ENCODE assay signal across 9 cellular contexts in genomic region chr16:58500329-58501241, GRCh38. TPM values are rescaled to one million over a fixed set of nuclear protein-coding genes. Genes with fewer than 3 reads are reported as not detected.
A peak's percentile ranks its signal among the peaks of the same experiment; 100 is the strongest.
DNase-seq lines count a peak whose midpoint lies in the region; ATAC-seq and TF ChIP-seq lines count a peak whose summit lies in the region.
"Had no signal": no experiment of that assay in that cellular context is flagged by ENCODE, and none has a peak within 500 bp of the region (broad histone marks: within the 10 kb centered on the region; RNA-seq: fewer than 3 reads in every experiment).

No MANE protein-coding gene starts in this region.

- H3K27ac ChIP-seq in VCaP: peak overlapping the region; percentile 42; the same call in 1 of the 2 replicates
- H3K27ac ChIP-seq: C4-2B had no signal

- H3K4me3 ChIP-seq in fibroblast of villous mesenchyme (ENCODE audit: low read depth, low read length): peak overlapping the region; percentile 48

- no peaks in the 10 kb centered on the region for H3K27me3 Mint-ChIP-seq in progenitor cell of endocrine pancreas

- H3K4me3 Mint-ChIP-seq in progenitor cell of endocrine pancreas (ENCODE audit: low read depth): peak overlapping the region; percentile 84

- H3K27ac Mint-ChIP-seq in progenitor cell of endocrine pancreas: peak overlapping the region; percentile 89

- H3K9me3 Mint-ChIP-seq in progenitor cell of endocrine pancreas (ENCODE audit: low read depth): no peaks in the 10 kb centered on the region

- H3K36me3 Mint-ChIP-seq in progenitor cell of endocrine pancreas (ENCODE audit: insufficient read depth): no peaks in the 10 kb centered on the region

- H3K4me1 Mint-ChIP-seq in progenitor cell of endocrine pancreas (ENCODE audit: low read depth): peaks cover 6% of the 10 kb centered on the region

- DNase-seq in NCI-H1417 (lab: John Stamatoyannopoulos, UW) (peak in 2 of 3 experiments; percentile 77 to 81), NCI-H1417 treated with DMSO at 0.1 percent for 48 hours (lab: John Stamatoyannopoulos, UW) (no peak), fibroblast of villous mesenchyme (ENCODE audit: low read depth) (no peak), progenitor cell of endocrine pancreas (ENCODE audit: low spot score, unreplicated experiment) (no peak), AML-193 (lab: John Stamatoyannopoulos, UW) (no peak)

- TF ChIP-seq CTCF in VCaP (conservative IDR thresholded peaks at IDR 0.05): no peak
- no peak for TF ChIP-seq CTCF in fibroblast of villous mesenchyme (IDR thresholded peaks at IDR 0.05; ENCODE audit: insufficient read depth, low read depth, low read length)
- no peak for TF ChIP-seq CTCF in progenitor cell of endocrine pancreas (IDR thresholded peaks at IDR 0.05; ENCODE audit: unreplicated experiment)

- ATAC-seq in GM19035 (IDR thresholded peaks at IDR 0.05; ENCODE audit: unreplicated experiment) (no peak), GM18867 (IDR thresholded peaks at IDR 0.05; ENCODE audit: unreplicated experiment) (no peak)

RNA-seq across cellular contexts. Expression of gene NDRG4, which starts 0.6 kb away (rescaled TPM):
- total RNA-seq in fibroblast of villous mesenchyme (8.6 and 15.1 TPM in 2 replicates), progenitor cell of endocrine pancreas (25.7 and 37.5 TPM in 2 replicates)

RNA-seq across cellular contexts. Expression of gene SETD6, which starts 14.7 kb away (rescaled TPM):
- total RNA-seq in fibroblast of villous mesenchyme (8.2 and 8.7 TPM in 2 replicates), progenitor cell of endocrine pancreas (33.7 and 35.4 TPM in 2 replicates)

Comparison
In these comparisons a context has a peak if more than half of its experiments do, and no peak if none do; other contexts are left out.
1. DNase-seq: peak in NCI-H1417 (2 of 3); none in NCI-H1417 treated with DMSO at 0.1 percent for 48 hours (single experiment), fibroblast of villous mesenchyme (single experiment), progenitor cell of endocrine pancreas (single experiment) and AML-193 (0 of 2).